ENCODE assay signal across 8 cellular contexts in the genomic region with DNA sequence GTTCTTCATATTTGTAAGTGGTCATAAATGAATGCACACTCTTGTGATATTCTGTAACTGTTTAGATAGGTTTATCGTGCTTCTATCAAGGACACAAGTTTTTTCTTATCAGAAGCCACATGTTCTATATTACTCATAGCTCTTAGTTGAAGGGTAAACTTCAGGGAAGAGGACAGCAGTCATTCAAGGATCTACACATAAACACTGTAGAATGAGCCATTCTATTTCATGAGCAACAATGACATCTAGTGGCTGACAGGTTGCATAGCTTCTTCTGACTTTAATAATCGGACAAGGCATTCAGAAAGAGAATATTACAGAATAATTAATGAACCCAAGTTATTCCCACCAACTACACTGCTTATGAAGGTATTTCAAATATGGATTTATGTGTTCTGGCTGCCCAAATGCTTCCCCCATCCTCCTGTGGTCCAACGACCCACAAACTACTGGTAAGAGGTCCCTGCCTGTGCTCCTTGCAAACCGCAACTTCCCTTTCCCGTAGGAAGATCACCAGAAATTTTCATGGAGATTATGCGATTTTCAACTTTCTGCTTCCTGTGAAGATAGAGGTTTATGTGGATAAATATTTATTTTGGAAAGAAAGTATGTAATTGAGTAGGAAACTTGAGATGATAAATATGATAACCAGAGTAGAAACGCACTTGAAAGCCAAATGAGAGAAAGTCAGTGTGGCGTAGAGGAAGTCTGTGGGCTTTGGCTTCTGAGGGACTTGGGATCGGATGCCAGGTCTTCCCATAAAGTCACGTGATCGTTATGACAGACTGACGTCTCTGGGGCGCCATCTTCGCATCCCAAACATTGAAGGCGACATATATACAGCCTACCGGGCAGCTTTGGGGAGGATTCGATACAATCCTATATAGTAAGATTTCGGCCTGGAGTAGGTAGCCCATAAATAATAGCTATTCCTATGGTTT. TPM values are rescaled to one million over a fixed set of nuclear protein-coding genes. Genes with fewer than 3 reads are reported as not detected.
DNase-seq lines count a peak whose midpoint lies in the region; ATAC-seq and TF ChIP-seq lines count a peak whose summit lies in the region.

No MANE protein-coding gene starts in this region.

- H3K79me2 ChIP-seq in fibroblast of lung (ENCODE audit: control insufficient read depth, insufficient read depth, low read length), result no peaks in the 10 kb centered on the region

- H3K4me1 ChIP-seq in fibroblast of lung (ENCODE audit: control insufficient read depth, extremely low read depth, insufficient read depth, low read length), result no peaks in the 10 kb centered on the region

- H3K9me3 ChIP-seq in fibroblast of lung (ENCODE audit: control insufficient read depth, insufficient read depth, low read depth, low read length), result no peaks in the 10 kb centered on the region

- H3K27me3 ChIP-seq in fibroblast of lung (ENCODE audit: control insufficient read depth, insufficient read depth, low read length), result no peaks in the 10 kb centered on the region

- H2AFZ ChIP-seq in fibroblast of lung (ENCODE audit: low read length), result no peak overlapping the region

- no peaks in the 10 kb centered on the region for H3K36me3 Mint-ChIP-seq in neural crest cell (ENCODE audit: low read depth)

- H3K4me3 ChIP-seq in AG09309 (ENCODE audit: control insufficient read depth, low read depth, low read length) (no peak overlapping the region), GM12875 (ENCODE audit: low read depth, low read length) (no peak overlapping the region), fibroblast of lung (replicated peaks in 1 of 4; ENCODE audit: control extremely low read depth in 1 of 4, insufficient read depth in 1 of 4, low read depth in 3 of 4, low read length in 4 of 4) (no peak overlapping the region)

- H3K36me3 ChIP-seq in fibroblast of lung (ENCODE audit: control insufficient read depth, insufficient read depth, low read length), result no peaks in the 10 kb centered on the region

- peak; percentile 81 for ATAC-seq in HG02610 (IDR thresholded peaks at IDR 0.05; ENCODE audit: unreplicated experiment)
- ATAC-seq in SK-N-SH treated with all-trans-retinoic acid at 6 μM for 48 hours, result peak; percentile 90

- H4K20me1 ChIP-seq in fibroblast of lung (ENCODE audit: control insufficient read depth, extremely low read depth, insufficient read depth, low read length), result no peaks in the 10 kb centered on the region

- H3K9ac ChIP-seq in fibroblast of lung (ENCODE audit: insufficient read depth, low read length), result no peak overlapping the region

- DNase-seq in AG09309 (ENCODE audit: low read depth) (peak; percentile 42), NCI-H1048 (lab: John Stamatoyannopoulos, UW) (peak; percentile 36), fibroblast of lung (ENCODE audit: low read depth in 2 of 2) (peak; percentile 65 to 81), neural crest cell (ENCODE audit: low read depth, low spot score) (no peak)
- DNase-seq in stimulated activated CD4-positive, alpha-beta T cell treated with anti-CD3 and anti-CD28 coated beads, Interleukin-12 subunit alpha, Interleukin-12 subunit beta, amount 100 ng/mL, for 4 hours, result no peak

- no peak overlapping the region for H3K4me3 Mint-ChIP-seq in neural crest cell

- H3K9me3 Mint-ChIP-seq in neural crest cell, result no peaks in the 10 kb centered on the region

- no peaks in the 10 kb centered on the region for H3K27me3 Mint-ChIP-seq in neural crest cell (ENCODE audit: low read depth)

- no peak overlapping the region for H3K27ac Mint-ChIP-seq in neural crest cell (ENCODE audit: unreplicated experiment)

- H3K27ac ChIP-seq in fibroblast of lung (ENCODE audit: insufficient read depth, low read length), result no peak overlapping the region

- peaks cover 10% of the 10 kb centered on the region for H3K4me1 Mint-ChIP-seq in neural crest cell

- no peak overlapping the region for H3K4me2 ChIP-seq in fibroblast of lung (ENCODE audit: extremely low read depth, insufficient read depth, low read length)

- TF ChIP-seq CTCF in AG09309 (IDR thresholded peaks at IDR 0.05; ENCODE audit: control insufficient read depth, insufficient read depth, low read depth, low read length, missing control alignments), result peak; percentile 64
- peak; percentile 63; the same call in 1 of the 2 replicates for TF ChIP-seq CTCF in GM12875 (IDR thresholded peaks at IDR 0.05; ENCODE audit: borderline replicate concordance, insufficient read depth, low read depth, low read length)
- TF ChIP-seq CTCF in fibroblast of lung (conservative IDR thresholded peaks at IDR 0.05 in 1 of 2, IDR thresholded peaks at IDR 0.05 in 1 of 2; ENCODE audit: low read depth in 1 of 2, low read length in 2 of 2), result peak; percentile 73 to 86
- TF ChIP-seq CTCF in neural crest cell (conservative IDR thresholded peaks at IDR 0.05), result peak; percentile 95

TF ChIP-seq in SK-N-SH treated with all-trans-retinoic acid at 6 μM for 48 hours, 23 proteins besides CTCF, POLR2A, EP300 and RAD21 (continues in another document):
- TF ChIP-seq SNAI2 (CRISPR knock-in tag; IDR thresholded peaks at IDR 0.05) (no peak), GLIS3 (CRISPR knock-in tag; IDR thresholded peaks at IDR 0.05) (no peak), ZFP3 (CRISPR knock-in tag; IDR thresholded peaks at IDR 0.05) (no peak), ISL1 (CRISPR knock-in tag; IDR thresholded peaks at IDR 0.05) (no peak), ZNF8 (CRISPR knock-in tag; IDR thresholded peaks at IDR 0.05) (no peak), ZNF565 (CRISPR knock-in tag; conservative IDR thresholded peaks at IDR 0.05; ENCODE audit: low read depth) (no peak), ZC3H10 (CRISPR knock-in tag; IDR thresholded peaks at IDR 0.05) (no peak), CSDC2 (CRISPR knock-in tag; IDR thresholded peaks at IDR 0.05) (no peak), ZNF70 (CRISPR knock-in tag; IDR thresholded peaks at IDR 0.05) (no peak), RARB (CRISPR knock-in tag; IDR thresholded peaks at IDR 0.05) (no peak), TCF4 (CRISPR knock-in tag; IDR thresholded peaks at IDR 0.05; ENCODE audit: borderline replicate concordance) (no peak), TOX (CRISPR knock-in tag; IDR thresholded peaks at IDR 0.05; ENCODE audit: borderline replicate concordance) (no peak)
- TF ChIP-seq, protein P1, sequence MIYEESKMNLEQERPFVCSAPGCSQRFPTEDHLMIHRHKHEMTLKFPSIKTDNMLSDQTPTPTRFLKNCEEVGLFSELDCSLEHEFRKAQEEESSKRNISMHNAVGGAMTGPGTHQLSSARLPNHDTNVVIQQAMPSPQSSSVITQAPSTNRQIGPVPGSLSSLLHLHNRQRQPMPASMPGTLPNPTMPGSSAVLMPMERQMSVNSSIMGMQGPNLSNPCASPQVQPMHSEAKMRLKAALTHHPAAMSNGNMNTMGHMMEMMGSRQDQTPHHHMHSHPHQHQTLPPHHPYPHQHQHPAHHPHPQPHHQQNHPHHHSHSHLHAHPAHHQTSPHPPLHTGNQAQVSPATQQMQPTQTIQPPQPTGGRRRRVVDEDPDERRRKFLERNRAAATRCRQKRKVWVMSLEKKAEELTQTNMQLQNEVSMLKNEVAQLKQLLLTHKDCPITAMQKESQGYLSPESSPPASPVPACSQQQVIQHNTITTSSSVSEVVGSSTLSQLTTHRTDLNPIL (CRISPR knock-in tag; IDR thresholded peaks at IDR 0.05; ENCODE audit: low read depth), result no peak
- TF ChIP-seq, protein P2, sequence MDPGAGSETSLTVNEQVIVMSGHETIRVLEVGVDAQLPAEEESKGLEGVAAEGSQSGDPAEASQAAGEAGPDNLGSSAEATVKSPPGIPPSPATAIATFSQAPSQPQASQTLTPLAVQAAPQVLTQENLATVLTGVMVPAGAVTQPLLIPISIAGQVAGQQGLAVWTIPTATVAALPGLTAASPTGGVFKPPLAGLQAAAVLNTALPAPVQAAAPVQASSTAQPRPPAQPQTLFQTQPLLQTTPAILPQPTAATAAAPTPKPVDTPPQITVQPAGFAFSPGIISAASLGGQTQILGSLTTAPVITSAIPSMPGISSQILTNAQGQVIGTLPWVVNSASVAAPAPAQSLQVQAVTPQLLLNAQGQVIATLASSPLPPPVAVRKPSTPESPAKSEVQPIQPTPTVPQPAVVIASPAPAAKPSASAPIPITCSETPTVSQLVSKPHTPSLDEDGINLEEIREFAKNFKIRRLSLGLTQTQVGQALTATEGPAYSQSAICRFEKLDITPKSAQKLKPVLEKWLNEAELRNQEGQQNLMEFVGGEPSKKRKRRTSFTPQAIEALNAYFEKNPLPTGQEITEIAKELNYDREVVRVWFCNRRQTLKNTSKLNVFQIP (CRISPR knock-in tag; IDR thresholded peaks at IDR 0.05; ENCODE audit: borderline replicate concordance, low read depth), result no peak
- TF ChIP-seq, protein P3, sequence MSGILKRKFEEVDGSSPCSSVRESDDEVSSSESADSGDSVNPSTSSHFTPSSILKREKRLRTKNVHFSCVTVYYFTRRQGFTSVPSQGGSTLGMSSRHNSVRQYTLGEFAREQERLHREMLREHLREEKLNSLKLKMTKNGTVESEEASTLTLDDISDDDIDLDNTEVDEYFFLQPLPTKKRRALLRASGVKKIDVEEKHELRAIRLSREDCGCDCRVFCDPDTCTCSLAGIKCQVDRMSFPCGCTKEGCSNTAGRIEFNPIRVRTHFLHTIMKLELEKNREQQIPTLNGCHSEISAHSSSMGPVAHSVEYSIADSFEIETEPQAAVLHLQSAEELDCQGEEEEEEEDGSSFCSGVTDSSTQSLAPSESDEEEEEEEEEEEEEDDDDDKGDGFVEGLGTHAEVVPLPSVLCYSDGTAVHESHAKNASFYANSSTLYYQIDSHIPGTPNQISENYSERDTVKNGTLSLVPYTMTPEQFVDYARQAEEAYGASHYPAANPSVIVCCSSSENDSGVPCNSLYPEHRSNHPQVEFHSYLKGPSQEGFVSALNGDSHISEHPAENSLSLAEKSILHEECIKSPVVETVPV (CRISPR knock-in tag; IDR thresholded peaks at IDR 0.05), result no peak

RNA-seq across cellular contexts. Expression of gene ABCB5, which starts 16.7 kb away (rescaled TPM):
- total RNA-seq in fibroblast of lung (0.17 and 0.26 TPM in 2 replicates), neural crest cell (not detected in 2 replicates)
- not detected in 2 replicates for polyA plus RNA-seq in fibroblast of lung
- not detected in 2 replicates for polyA plus RNA-seq in fibroblast of lung (2012)
- polyA minus RNA-seq in fibroblast of lung (ENCODE audit: low replicate concordance), result not detected in 2 replicates

Comparison
In these comparisons a context has a peak if more than half of its experiments do, and no peak if none do; other contexts are left out.
1. DNase-seq: peak in AG09309 (single experiment), NCI-H1048 (single experiment) and fibroblast of lung (2 of 2); none in neural crest cell (single experiment) and stimulated activated CD4-positive, alpha-beta T cell treated with anti-CD3 and anti-CD28 coated beads, Interleukin-12 subunit alpha, Interleukin-12 subunit beta, amount 100 ng/mL, for 4 hours (single experiment).
2. Peak in every context shown above with its lines, with median percentiles within 50 percentile points of each other: CTCF ChIP-seq.